ENCODE assay signal across 1 cellular context in the genomic region with DNA sequence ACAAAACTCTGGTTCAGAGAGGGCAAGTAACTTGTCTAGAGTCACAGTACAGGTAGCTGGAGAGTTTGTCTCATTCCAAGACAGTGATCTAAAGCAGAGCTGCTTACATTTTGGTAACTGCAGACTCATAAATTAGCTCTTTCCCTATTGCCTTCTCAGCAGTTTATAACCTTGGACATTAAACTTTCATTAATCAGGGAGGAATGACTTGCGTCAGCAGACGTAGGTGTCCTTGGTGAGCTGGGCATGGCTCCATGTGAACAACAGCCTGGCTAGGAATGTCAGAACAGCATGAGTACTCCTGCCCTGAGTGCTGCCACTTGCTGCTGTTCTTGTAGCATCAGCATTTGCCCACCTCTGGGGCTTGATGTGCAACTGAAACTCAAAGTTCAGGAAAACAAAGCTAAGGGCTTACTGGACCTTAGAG.
TF ChIP-seq lines count a peak whose summit lies in the region.

No MANE protein-coding gene starts in this region.

TF ChIP-seq in HepG2, 621 proteins besides CTCF, POLR2A, EP300 and RAD21 (continues in another document):
- TF ChIP-seq FOXO1 (CRISPR knock-in tag; IDR thresholded peaks at IDR 0.05) (peak; percentile 39; the same call in 1 of the 2 replicates), YEATS2 (CRISPR knock-in tag; IDR thresholded peaks at IDR 0.05; ENCODE audit: borderline replicate concordance) (0 out of 2 replicates have a peak, but pooled peaks have one; percentile 30), ZNF607 (CRISPR knock-in tag; IDR thresholded peaks at IDR 0.05; ENCODE audit: borderline replicate concordance) (0 out of 2 replicates have a peak, but pooled peaks have one; percentile 45), ZSCAN29 (CRISPR knock-in tag; conservative IDR thresholded peaks at IDR 0.05) (0 out of 2 replicates have a peak, but pooled peaks have one; percentile 9), ZNF7 (CRISPR knock-in tag; IDR thresholded peaks at IDR 0.05) (peak; percentile 75), ZNF547 (CRISPR knock-in tag; IDR thresholded peaks at IDR 0.05) (0 out of 2 replicates have a peak, but pooled peaks have one; percentile 20), ZNF652 (CRISPR knock-in tag; IDR thresholded peaks at IDR 0.05; ENCODE audit: borderline replicate concordance, low read depth) (peak; percentile 12; the same call in 1 of the 2 replicates), NFKBIZ (CRISPR knock-in tag; IDR thresholded peaks at IDR 0.05) (no peak), ZNF616 (CRISPR knock-in tag; IDR thresholded peaks at IDR 0.05; ENCODE audit: low read depth) (no peak), POGZ (CRISPR knock-in tag; IDR thresholded peaks at IDR 0.05) (0 out of 2 replicates have a peak, but pooled peaks have one; percentile 30), LCORL (IDR thresholded peaks at IDR 0.05) (no peak), LCORL (CRISPR knock-in tag; IDR thresholded peaks at IDR 0.05) (peak; percentile 18; the same call in 1 of the 2 replicates), MAFF (IDR thresholded peaks at IDR 0.05; ENCODE audit: low read depth, low read length) (peak; percentile 88), SAP130 (CRISPR knock-in tag; IDR thresholded peaks at IDR 0.05; ENCODE audit: low read depth) (peak; percentile 50), FOXC1 (CRISPR knock-in tag; IDR thresholded peaks at IDR 0.05; ENCODE audit: borderline replicate concordance) (no peak), FOXK1 (CRISPR knock-in tag; IDR thresholded peaks at IDR 0.05; ENCODE audit: borderline replicate concordance, low read depth) (peak; percentile 49; the same call in 1 of the 2 replicates), SOX6 (IDR thresholded peaks at IDR 0.05) (no peak), SOX6 (CRISPR knock-in tag; IDR thresholded peaks at IDR 0.05) (peak; percentile 32; the same call in 1 of the 2 replicates), TAF1 (CRISPR knock-in tag; IDR thresholded peaks at IDR 0.05) (no peak), THAP11 (CRISPR knock-in tag; IDR thresholded peaks at IDR 0.05) (0 out of 2 replicates have a peak, but pooled peaks have one; percentile 8), JUND (CRISPR knock-in tag; IDR thresholded peaks at IDR 0.05) (peak; percentile 23; the same call in 1 of the 2 replicates), ZNF768 (CRISPR knock-in tag; IDR thresholded peaks at IDR 0.05) (peak; percentile 82; the same call in 1 of the 2 replicates), ZNF44 (CRISPR knock-in tag; IDR thresholded peaks at IDR 0.05) (0 out of 2 replicates have a peak, but pooled peaks have one; percentile 72), ZFP36L2 (CRISPR knock-in tag; IDR thresholded peaks at IDR 0.05) (no peak), TEAD3 (CRISPR knock-in tag; optimal IDR thresholded peaks at IDR 0.05; ENCODE audit: borderline replicate concordance) (peak; percentile 80), SP140L (CRISPR knock-in tag; IDR thresholded peaks at IDR 0.05; ENCODE audit: borderline replicate concordance) (no peak), MIER3 (CRISPR knock-in tag; IDR thresholded peaks at IDR 0.05; ENCODE audit: borderline replicate concordance) (0 out of 2 replicates have a peak, but pooled peaks have one; percentile 38), SOX13 (IDR thresholded peaks at IDR 0.05) (no peak), SOX13 (CRISPR knock-in tag; conservative IDR thresholded peaks at IDR 0.05 in 1 of 2, IDR thresholded peaks at IDR 0.05 in 1 of 2) (peak in 1 of 2 experiments; percentile 49; a peak in 1 of 4 replicates), NRL (CRISPR knock-in tag; IDR thresholded peaks at IDR 0.05; ENCODE audit: borderline replicate concordance) (no peak), HNRNPK (IDR thresholded peaks at IDR 0.05; ENCODE audit: low read depth, low read length, poor library complexity, severe bottlenecking) (no peak), ATF7 (IDR thresholded peaks at IDR 0.05) (no peak), ATF7 (CRISPR knock-in tag; IDR thresholded peaks at IDR 0.05) (no peak), KAT8 (CRISPR knock-in tag; IDR thresholded peaks at IDR 0.05) (peak; percentile 30; the same call in 1 of the 2 replicates), ISX (CRISPR knock-in tag; conservative IDR thresholded peaks at IDR 0.05) (no peak), KDM6A (CRISPR knock-in tag; IDR thresholded peaks at IDR 0.05; ENCODE audit: low read depth) (0 out of 2 replicates have a peak, but pooled peaks have one; percentile 13), MAZ (IDR thresholded peaks at IDR 0.05; ENCODE audit: borderline replicate concordance, low read depth, low read length) (no peak), MAZ (CRISPR knock-in tag; IDR thresholded peaks at IDR 0.05; ENCODE audit: low read depth) (0 out of 2 replicates have a peak, but pooled peaks have one; percentile 46), MAFK (conservative IDR thresholded peaks at IDR 0.05 in 1 of 2, IDR thresholded peaks at IDR 0.05 in 1 of 2; ENCODE audit: low read length in 2 of 2) (peak; percentile 85 to 88), ATRX (CRISPR knock-in tag; IDR thresholded peaks at IDR 0.05; ENCODE audit: borderline replicate concordance) (no peak), HMG20A (CRISPR knock-in tag; IDR thresholded peaks at IDR 0.05; ENCODE audit: borderline replicate concordance) (peak; percentile 30; the same call in 1 of the 2 replicates), ZBTB7B (CRISPR knock-in tag; IDR thresholded peaks at IDR 0.05) (0 out of 2 replicates have a peak, but pooled peaks have one; percentile 39), GATAD2A (CRISPR knock-in tag; IDR thresholded peaks at IDR 0.05) (peak; percentile 74; the same call in 1 of the 2 replicates), MXI1 (IDR thresholded peaks at IDR 0.05; ENCODE audit: borderline replicate concordance, low read depth, low read length) (peak; percentile 28; the same call in 1 of the 3 replicates), ETV5 (CRISPR knock-in tag; IDR thresholded peaks at IDR 0.05; ENCODE audit: borderline replicate concordance) (no peak)
- TF ChIP-seq, protein P1, sequence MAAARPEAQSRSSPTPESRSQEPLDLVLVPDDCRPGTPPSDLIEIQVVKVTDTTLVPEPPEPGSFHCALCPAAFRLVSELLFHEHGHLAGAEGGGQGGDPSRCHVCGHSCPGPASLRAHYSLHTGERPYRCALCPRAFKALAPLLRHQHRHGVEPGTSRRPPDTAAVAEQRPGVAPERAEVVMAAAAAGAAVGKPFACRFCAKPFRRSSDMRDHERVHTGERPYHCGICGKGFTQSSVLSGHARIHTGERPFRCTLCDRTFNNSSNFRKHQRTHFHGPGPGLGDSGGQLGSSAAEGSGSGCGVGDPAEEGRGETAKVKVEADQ (CRISPR knock-in tag; IDR thresholded peaks at IDR 0.05; ENCODE audit: borderline replicate concordance) = peak; percentile 24; the same call in 1 of the 2 replicates
- TF ChIP-seq, protein P2, sequence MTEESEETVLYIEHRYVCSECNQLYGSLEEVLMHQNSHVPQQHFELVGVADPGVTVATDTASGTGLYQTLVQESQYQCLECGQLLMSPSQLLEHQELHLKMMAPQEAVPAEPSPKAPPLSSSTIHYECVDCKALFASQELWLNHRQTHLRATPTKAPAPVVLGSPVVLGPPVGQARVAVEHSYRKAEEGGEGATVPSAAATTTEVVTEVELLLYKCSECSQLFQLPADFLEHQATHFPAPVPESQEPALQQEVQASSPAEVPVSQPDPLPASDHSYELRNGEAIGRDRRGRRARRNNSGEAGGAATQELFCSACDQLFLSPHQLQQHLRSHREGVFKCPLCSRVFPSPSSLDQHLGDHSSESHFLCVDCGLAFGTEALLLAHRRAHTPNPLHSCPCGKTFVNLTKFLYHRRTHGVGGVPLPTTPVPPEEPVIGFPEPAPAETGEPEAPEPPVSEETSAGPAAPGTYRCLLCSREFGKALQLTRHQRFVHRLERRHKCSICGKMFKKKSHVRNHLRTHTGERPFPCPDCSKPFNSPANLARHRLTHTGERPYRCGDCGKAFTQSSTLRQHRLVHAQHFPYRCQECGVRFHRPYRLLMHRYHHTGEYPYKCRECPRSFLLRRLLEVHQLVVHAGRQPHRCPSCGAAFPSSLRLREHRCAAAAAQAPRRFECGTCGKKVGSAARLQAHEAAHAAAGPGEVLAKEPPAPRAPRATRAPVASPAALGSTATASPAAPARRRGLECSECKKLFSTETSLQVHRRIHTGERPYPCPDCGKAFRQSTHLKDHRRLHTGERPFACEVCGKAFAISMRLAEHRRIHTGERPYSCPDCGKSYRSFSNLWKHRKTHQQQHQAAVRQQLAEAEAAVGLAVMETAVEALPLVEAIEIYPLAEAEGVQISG (CRISPR knock-in tag; IDR thresholded peaks at IDR 0.05) = peak; percentile 29; the same call in 1 of the 2 replicates
- TF ChIP-seq, protein P3, sequence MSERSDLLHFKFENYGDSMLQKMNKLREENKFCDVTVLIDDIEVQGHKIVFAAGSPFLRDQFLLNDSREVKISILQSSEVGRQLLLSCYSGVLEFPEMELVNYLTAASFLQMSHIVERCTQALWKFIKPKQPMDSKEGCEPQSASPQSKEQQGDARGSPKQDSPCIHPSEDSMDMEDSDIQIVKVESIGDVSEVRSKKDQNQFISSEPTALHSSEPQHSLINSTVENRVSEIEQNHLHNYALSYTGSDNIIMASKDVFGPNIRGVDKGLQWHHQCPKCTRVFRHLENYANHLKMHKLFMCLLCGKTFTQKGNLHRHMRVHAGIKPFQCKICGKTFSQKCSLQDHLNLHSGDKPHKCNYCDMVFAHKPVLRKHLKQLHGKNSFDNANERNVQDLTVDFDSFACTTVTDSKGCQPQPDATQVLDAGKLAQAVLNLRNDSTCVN (CRISPR knock-in tag; IDR thresholded peaks at IDR 0.05; ENCODE audit: borderline replicate concordance) = peak; percentile 78
- TF ChIP-seq, protein P4, sequence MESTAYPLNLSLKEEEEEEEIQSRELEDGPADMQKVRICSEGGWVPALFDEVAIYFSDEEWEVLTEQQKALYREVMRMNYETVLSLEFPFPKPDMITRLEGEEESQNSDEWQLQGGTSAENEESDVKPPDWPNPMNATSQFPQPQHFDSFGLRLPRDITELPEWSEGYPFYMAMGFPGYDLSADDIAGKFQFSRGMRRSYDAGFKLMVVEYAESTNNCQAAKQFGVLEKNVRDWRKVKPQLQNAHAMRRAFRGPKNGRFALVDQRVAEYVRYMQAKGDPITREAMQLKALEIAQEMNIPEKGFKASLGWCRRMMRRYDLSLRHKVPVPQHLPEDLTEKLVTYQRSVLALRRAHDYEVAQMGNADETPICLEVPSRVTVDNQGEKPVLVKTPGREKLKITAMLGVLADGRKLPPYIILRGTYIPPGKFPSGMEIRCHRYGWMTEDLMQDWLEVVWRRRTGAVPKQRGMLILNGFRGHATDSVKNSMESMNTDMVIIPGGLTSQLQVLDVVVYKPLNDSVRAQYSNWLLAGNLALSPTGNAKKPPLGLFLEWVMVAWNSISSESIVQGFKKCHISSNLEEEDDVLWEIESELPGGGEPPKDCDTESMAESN (CRISPR knock-in tag; conservative IDR thresholded peaks at IDR 0.05) = 0 out of 2 replicates have a peak, but pooled peaks have one; percentile 48
- TF ChIP-seq, protein P5, sequence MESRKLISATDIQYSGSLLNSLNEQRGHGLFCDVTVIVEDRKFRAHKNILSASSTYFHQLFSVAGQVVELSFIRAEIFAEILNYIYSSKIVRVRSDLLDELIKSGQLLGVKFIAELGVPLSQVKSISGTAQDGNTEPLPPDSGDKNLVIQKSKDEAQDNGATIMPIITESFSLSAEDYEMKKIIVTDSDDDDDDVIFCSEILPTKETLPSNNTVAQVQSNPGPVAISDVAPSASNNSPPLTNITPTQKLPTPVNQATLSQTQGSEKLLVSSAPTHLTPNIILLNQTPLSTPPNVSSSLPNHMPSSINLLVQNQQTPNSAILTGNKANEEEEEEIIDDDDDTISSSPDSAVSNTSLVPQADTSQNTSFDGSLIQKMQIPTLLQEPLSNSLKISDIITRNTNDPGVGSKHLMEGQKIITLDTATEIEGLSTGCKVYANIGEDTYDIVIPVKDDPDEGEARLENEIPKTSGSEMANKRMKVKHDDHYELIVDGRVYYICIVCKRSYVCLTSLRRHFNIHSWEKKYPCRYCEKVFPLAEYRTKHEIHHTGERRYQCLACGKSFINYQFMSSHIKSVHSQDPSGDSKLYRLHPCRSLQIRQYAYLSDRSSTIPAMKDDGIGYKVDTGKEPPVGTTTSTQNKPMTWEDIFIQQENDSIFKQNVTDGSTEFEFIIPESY (CRISPR knock-in tag; IDR thresholded peaks at IDR 0.05) = no peak
- TF ChIP-seq, protein P6, sequence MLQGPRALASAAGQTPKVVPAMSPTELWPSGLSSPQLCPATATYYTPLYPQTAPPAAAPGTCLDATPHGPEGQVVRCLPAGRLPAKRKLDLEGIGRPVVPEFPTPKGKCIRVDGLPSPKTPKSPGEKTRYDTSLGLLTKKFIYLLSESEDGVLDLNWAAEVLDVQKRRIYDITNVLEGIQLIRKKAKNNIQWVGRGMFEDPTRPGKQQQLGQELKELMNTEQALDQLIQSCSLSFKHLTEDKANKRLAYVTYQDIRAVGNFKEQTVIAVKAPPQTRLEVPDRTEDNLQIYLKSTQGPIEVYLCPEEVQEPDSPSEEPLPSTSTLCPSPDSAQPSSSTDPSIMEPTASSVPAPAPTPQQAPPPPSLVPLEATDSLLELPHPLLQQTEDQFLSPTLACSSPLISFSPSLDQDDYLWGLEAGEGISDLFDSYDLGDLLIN (CRISPR knock-in tag; IDR thresholded peaks at IDR 0.05; ENCODE audit: borderline replicate concordance) = no peak
- TF ChIP-seq, protein P7, sequence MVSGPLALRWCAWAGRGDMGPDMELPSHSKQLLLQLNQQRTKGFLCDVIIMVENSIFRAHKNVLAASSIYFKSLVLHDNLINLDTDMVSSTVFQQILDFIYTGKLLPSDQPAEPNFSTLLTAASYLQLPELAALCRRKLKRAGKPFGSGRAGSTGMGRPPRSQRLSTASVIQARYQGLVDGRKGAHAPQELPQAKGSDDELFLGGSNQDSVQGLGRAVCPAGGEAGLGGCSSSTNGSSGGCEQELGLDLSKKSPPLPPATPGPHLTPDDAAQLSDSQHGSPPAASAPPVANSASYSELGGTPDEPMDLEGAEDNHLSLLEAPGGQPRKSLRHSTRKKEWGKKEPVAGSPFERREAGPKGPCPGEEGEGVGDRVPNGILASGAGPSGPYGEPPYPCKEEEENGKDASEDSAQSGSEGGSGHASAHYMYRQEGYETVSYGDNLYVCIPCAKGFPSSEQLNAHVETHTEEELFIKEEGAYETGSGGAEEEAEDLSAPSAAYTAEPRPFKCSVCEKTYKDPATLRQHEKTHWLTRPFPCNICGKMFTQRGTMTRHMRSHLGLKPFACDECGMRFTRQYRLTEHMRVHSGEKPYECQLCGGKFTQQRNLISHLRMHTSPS (CRISPR knock-in tag; IDR thresholded peaks at IDR 0.05; ENCODE audit: low read depth) = peak; percentile 84
